Comparison of ENCODE assay signal across 11 cellular contexts in the genomic region with DNA sequence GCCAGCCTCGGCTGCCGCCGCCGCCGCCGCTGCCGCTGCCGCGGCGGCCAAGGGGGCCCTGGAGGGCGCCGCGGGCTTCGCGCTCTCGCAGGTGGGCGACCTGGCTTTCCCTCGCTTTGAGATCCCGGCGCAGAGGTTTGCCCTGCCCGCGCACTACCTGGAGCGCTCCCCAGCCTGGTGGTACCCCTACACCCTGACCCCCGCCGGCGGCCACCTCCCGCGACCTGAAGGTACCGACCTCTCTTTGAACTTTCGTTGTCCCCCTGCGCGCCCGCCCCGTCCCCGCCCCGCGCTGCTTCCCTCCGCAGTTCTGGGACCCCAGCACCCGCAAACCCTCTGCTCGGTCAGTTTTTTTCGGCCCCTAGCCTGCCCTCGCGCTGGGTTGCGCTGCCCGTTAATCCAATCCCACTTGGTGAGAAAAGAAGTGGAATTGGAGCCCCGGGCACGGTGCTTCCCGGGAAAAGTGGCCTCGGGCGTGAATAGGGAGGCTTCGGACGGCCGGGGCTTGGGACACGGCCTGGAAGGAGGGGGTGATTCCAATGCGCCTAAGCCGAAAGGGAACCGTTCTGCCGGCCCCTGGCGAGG. TPM values are rescaled to one million over a fixed set of nuclear protein-coding genes. Genes with fewer than 3 reads are reported as not detected.
DNase-seq lines count a peak whose midpoint lies in the region; ATAC-seq and TF ChIP-seq lines count a peak whose summit lies in the region.
"Had no signal": no experiment of that assay in that cellular context is flagged by ENCODE, and none has a peak within 500 bp of the region (broad histone marks: within the 10 kb centered on the region; RNA-seq: fewer than 3 reads in every experiment).

No MANE protein-coding gene starts in this region.

- no peak overlapping the region for H2AFZ ChIP-seq in H9 (ENCODE audit: low read length)
- H2AFZ ChIP-seq in mammary epithelial cell (ENCODE audit: low read depth, low read length) = no peak overlapping the region
- H2AFZ ChIP-seq in parathyroid adenoma = no peak overlapping the region

- H3K79me2 ChIP-seq in H9 (ENCODE audit: insufficient read depth, low read length) (no peaks in the 10 kb centered on the region), mammary epithelial cell (ENCODE audit: insufficient read depth, low read length) (no peaks in the 10 kb centered on the region), parathyroid adenoma (no peaks in the 10 kb centered on the region)

- H3K18ac ChIP-seq in H9 (ENCODE audit: insufficient read length, low read depth, low read length) = no peak overlapping the region

- peak overlapping the region; percentile 32 for H3K4me3 ChIP-seq in CD8-positive, alpha-beta memory T cell (ENCODE audit: low read length)
- H3K4me3 ChIP-seq in mammary epithelial cell (replicated peaks in 1 of 3; ENCODE audit: insufficient read depth in 1 of 3, low read depth in 2 of 3, low read length in 3 of 3) (no peak overlapping the region), parathyroid adenoma (ENCODE audit: low read depth, low read length) (peak overlapping the region; percentile 15), brain microvascular endothelial cell (ENCODE audit: low read depth, low read length) (no peak overlapping the region)

- no peak overlapping the region for H4K91ac ChIP-seq in H9 (ENCODE audit: insufficient read length, low read depth, low read length)

- H3K14ac ChIP-seq in H9 (ENCODE audit: insufficient read depth, low read length) = no peak overlapping the region

- H3K27ac Mint-ChIP-seq in CD8-positive, alpha-beta memory T cell = peak overlapping the region in 1 of 8 donors; percentile 27
- H3K27ac Mint-ChIP-seq in H9 = no peak overlapping the region

- peaks cover 0 to 2% (median 0%) of the 10 kb centered on the region in 5 donors for H3K9me3 Mint-ChIP-seq in CD8-positive, alpha-beta memory T cell
- H3K9me3 Mint-ChIP-seq in H9 = peaks cover 2 to 8% of the 10 kb centered on the region in 2 experiments; a peak in 3 of 5 replicates

- H3K27ac ChIP-seq in CD8-positive, alpha-beta memory T cell (ENCODE audit: low read depth, low read length) = peak overlapping the region; percentile 72
- H3K27ac ChIP-seq in H9 (ENCODE audit: insufficient read length, low read depth, low read length) (no peak overlapping the region), mammary epithelial cell (ENCODE audit: insufficient read depth, low read depth, low read length) (no peak overlapping the region), parathyroid adenoma (no peak overlapping the region), brain microvascular endothelial cell (no peak overlapping the region)
- H3K27ac ChIP-seq: upper lobe of right lung, WERI-Rb-1 had no signal

- H3K4me2 ChIP-seq in H9 (ENCODE audit: insufficient read depth, insufficient read length, low read length) (peak overlapping the region; percentile 62), mammary epithelial cell (ENCODE audit: insufficient read depth, low read depth, low read length) (peak overlapping the region; percentile 61), parathyroid adenoma (ENCODE audit: low read length) (peak overlapping the region; percentile 46)

- POLR2A ChIA-PET in CD8-positive, alpha-beta memory T cell (lab: Charles Lee) = no interaction called here

- dilution Hi-C loops in mammary epithelial cell (cut with HindIII; ENCODE audit: low sequenced_read_pairs) = loop anchor here (10.0 to 25.0 kb wide), 2 partner anchors 426 to 828 kb away; no protein-coding TSS in a partner anchor

- CTCF ChIA-PET in CD8-positive, alpha-beta memory T cell (lab: Charles Lee) = interaction anchor here (1.3 kb wide), 1 partner anchor 13 kb away, joined by 4 read pairs; no protein-coding TSS in a partner anchor
- CTCF ChIA-PET in mammary epithelial cell (lab: Charles Lee; ENCODE audit: low non-redundant PET) = no interaction called here

- no peak for ATAC-seq in GM21786 (IDR thresholded peaks at IDR 0.05; ENCODE audit: unreplicated experiment)
- ATAC-seq: upper lobe of right lung had no signal

- no peaks in the 10 kb centered on the region for H3K9me3 ChIP-seq in CD8-positive, alpha-beta memory T cell (ENCODE audit: low read length)
- no peaks in the 10 kb centered on the region for H3K9me3 ChIP-seq in H9 (ENCODE audit: control insufficient read depth, low read depth, low read length)
- H3K9me3 ChIP-seq in mammary epithelial cell (replicated peaks; ENCODE audit: insufficient read depth, low read length) = no peaks in the 10 kb centered on the region
- H3K9me3 ChIP-seq in parathyroid adenoma (ENCODE audit: control insufficient read depth, low read length) = no peaks in the 10 kb centered on the region
- H3K9me3 ChIP-seq: upper lobe of right lung had no signal

- no peak overlapping the region for H3T11ph ChIP-seq in H9 (ENCODE audit: low read length)

- no peak overlapping the region for H2BK5ac ChIP-seq in H9 (ENCODE audit: insufficient read length, low read length)

- H3K23me2 ChIP-seq in H9 (ENCODE audit: insufficient read length, low read depth, low read length, poor library complexity, severe bottlenecking) = peaks cover 38% of the 10 kb centered on the region

- BruUV-seq in mammary epithelial cell (replicated peaks; lab: Mats Ljungman, UMichigan) = no TSS peak

- H3K79me1 ChIP-seq in H9 (ENCODE audit: insufficient read depth, low read depth, low read length, poor library complexity, severe bottlenecking) = no peaks in the 10 kb centered on the region

- no peak overlapping the region for H4K5ac ChIP-seq in H9 (ENCODE audit: insufficient read length, low read depth, low read length)

- no CpG with 5 or more reads among the region's 59 CpGs for WGBS in H9 (ENCODE audit: extremely low coverage, insufficient read length, low lambda C conversion rate)
- WGBS in mammary epithelial cell (ENCODE audit: low coverage, missing lambda C conversion rate) = 20% methylated on average over 3 of the region's 59 CpGs

- no peak overlapping the region for H2BK120ac ChIP-seq in H9 (ENCODE audit: low read depth, low read length, poor library complexity, severe bottlenecking)

- H4K8ac ChIP-seq in H9 (replicated peaks; ENCODE audit: insufficient read length, low read depth, low read length) = no peak overlapping the region

- in situ Hi-C loops in mammary epithelial cell (cut with MboI; ENCODE audit: low sequenced_read_pairs in 2 of 2) (loop anchor here (10.0 to 25.0 kb wide), 4 partner anchors 248 to 826 kb away; no protein-coding TSS in a partner anchor), brain microvascular endothelial cell (cut with HindIII; ENCODE audit: low pct_ligation_motif_present, low sequenced_read_pairs) (no loop called here)

- no peak overlapping the region for H3K4ac ChIP-seq in H9 (ENCODE audit: low read depth, low read length)

- H2BK15ac ChIP-seq in H9 (ENCODE audit: low read depth, low read length) = no peak overlapping the region

- no peak overlapping the region for H2BK20ac ChIP-seq in H9 (ENCODE audit: low read depth, low read length, poor library complexity, severe bottlenecking)

- H3K4me1 ChIP-seq in CD8-positive, alpha-beta memory T cell (ENCODE audit: insufficient read depth, low read length) = peaks cover 54% of the 10 kb centered on the region
- H3K4me1 ChIP-seq in H9 (ENCODE audit: insufficient read depth, low read length) = no peaks in the 10 kb centered on the region; the same call in 1 of the 2 replicates
- H3K4me1 ChIP-seq in mammary epithelial cell (ENCODE audit: insufficient read depth, low read length) = peaks cover 36% of the 10 kb centered on the region
- peaks cover 8% of the 10 kb centered on the region for H3K4me1 ChIP-seq in parathyroid adenoma

- no peak overlapping the region for H2BK12ac ChIP-seq in H9 (ENCODE audit: insufficient read length, low read depth, low read length)

- H2AK5ac ChIP-seq in H9 (ENCODE audit: insufficient read length, low read length) = no peak overlapping the region

- no peak overlapping the region for H3K23ac ChIP-seq in H9 (ENCODE audit: insufficient read length, low read depth, low read length)

- no peak overlapping the region for H3K56ac ChIP-seq in H9 (ENCODE audit: insufficient read length, low read depth, low read length)

- TF ChIP-seq CTCF in H9 (conservative IDR thresholded peaks at IDR 0.05) = no peak
- no peak for TF ChIP-seq CTCF in mammary epithelial cell (conservative IDR thresholded peaks at IDR 0.05 in 1 of 2, IDR thresholded peaks at IDR 0.05 in 1 of 2; ENCODE audit: extremely low read depth in 1 of 2, insufficient read depth in 1 of 2, low read depth in 1 of 2, low read length in 2 of 2)
- no peak for TF ChIP-seq CTCF in parathyroid adenoma (IDR thresholded peaks at IDR 0.05)
- no peak for TF ChIP-seq CTCF in brain microvascular endothelial cell (IDR thresholded peaks at IDR 0.05; ENCODE audit: low read depth, low read length, missing control alignments)

- no peaks in the 10 kb centered on the region for H3K36me3 Mint-ChIP-seq in CD8-positive, alpha-beta memory T cell
- no peaks in the 10 kb centered on the region for H3K36me3 Mint-ChIP-seq in H9 (ENCODE audit: insufficient read depth in 1 of 3, low read depth in 3 of 3)

- intact Hi-C loops in mammary epithelial cell (cut with micrococcal nuclease) = loop anchor here (5.0 kb wide), 2 partner anchors 136 to 1271 kb away; no protein-coding TSS in a partner anchor

- H4K20me1 ChIP-seq in H9 (ENCODE audit: control insufficient read depth, insufficient read depth, insufficient read length) = no peaks in the 10 kb centered on the region
- H4K20me1 ChIP-seq in mammary epithelial cell (ENCODE audit: insufficient read depth, low read length) = no peaks in the 10 kb centered on the region

- H3K27me3 Mint-ChIP-seq in CD8-positive, alpha-beta memory T cell = peaks cover 67 to 81% of the 10 kb centered on the region in 2 donors
- peaks cover 98% of the 10 kb centered on the region for H3K27me3 Mint-ChIP-seq in H9 (ENCODE audit: low read depth)

- H3K4me1 Mint-ChIP-seq in CD8-positive, alpha-beta memory T cell = peaks cover 42 to 65% (median 44%) of the 10 kb centered on the region in 3 donors
- H3K4me1 Mint-ChIP-seq in H9 = peaks cover 35 to 54% of the 10 kb centered on the region in 2 experiments

- DNase-seq in CD8-positive, alpha-beta memory T cell = peak in 1 of 5 donors; percentile 49
- DNase-seq in H9 (no peak), mammary epithelial cell (no peak), SW480 (ENCODE audit: low spot score) (no peak), brain microvascular endothelial cell (no peak), hippocampal formation (lab: John Stamatoyannopoulos, UW) (no peak)
- DNase-seq: stimulated activated CD4-positive, alpha-beta T cell treated with anti-CD3 and anti-CD28 coated beads, Interleukin-12 subunit alpha, Interleukin-12 subunit beta, amount 100 ng/mL, for 4 hours; upper lobe of right lung had no signal

- H3K9ac ChIP-seq in H9 (ENCODE audit: extremely low read depth, insufficient read length, low read length) (no peak overlapping the region), mammary epithelial cell (ENCODE audit: insufficient read depth, low read length) (no peak overlapping the region), parathyroid adenoma (no peak overlapping the region)

- H3K4me3 Mint-ChIP-seq in CD8-positive, alpha-beta memory T cell = peak overlapping the region; percentile 9 to 89 (median 72)
- H3K4me3 Mint-ChIP-seq in H9 = peak overlapping the region; percentile 54 to 85

- peaks cover 73% of the 10 kb centered on the region for H3K27me3 ChIP-seq in CD8-positive, alpha-beta memory T cell (ENCODE audit: insufficient read depth, low read length, poor library complexity, severe bottlenecking)
- peaks cover 80% of the 10 kb centered on the region for H3K27me3 ChIP-seq in H9 (ENCODE audit: insufficient read depth, low read length)
- H3K27me3 ChIP-seq in mammary epithelial cell (ENCODE audit: insufficient read depth, low read length) = peaks cover 77% of the 10 kb centered on the region
- H3K27me3 ChIP-seq in parathyroid adenoma (ENCODE audit: control insufficient read depth, insufficient read depth, low read length) = peaks cover 10% of the 10 kb centered on the region
- peaks cover 96% of the 10 kb centered on the region for H3K27me3 ChIP-seq in brain microvascular endothelial cell (replicated peaks)

- H3K36me3 ChIP-seq in CD8-positive, alpha-beta memory T cell (ENCODE audit: insufficient read depth, low read length) = no peaks in the 10 kb centered on the region
- H3K36me3 ChIP-seq in mammary epithelial cell (ENCODE audit: insufficient read depth, low read length) = no peaks in the 10 kb centered on the region
- no peaks in the 10 kb centered on the region for H3K36me3 ChIP-seq in parathyroid adenoma (ENCODE audit: control insufficient read depth, insufficient read depth, low read length)
- no peaks in the 10 kb centered on the region for H3K36me3 ChIP-seq in brain microvascular endothelial cell (replicated peaks)
- H3K36me3 ChIP-seq: upper lobe of right lung, WERI-Rb-1 had no signal

RNA-seq across cellular contexts. Expression of a gene that starts 0.5 kb away (rescaled TPM):
- total RNA-seq in CD8-positive, alpha-beta memory T cell = not detected
- not detected for polyA plus RNA-seq in CD8-positive, alpha-beta memory T cell
- 0.20 TPM in 1 of 2 replicates, not detected in the other for total RNA-seq in H9 (2021)
- under 1 TPM in 1 of 2 donors, not detected in 1; 0.26 TPM for total RNA-seq in mammary epithelial cell
- not detected for polyA plus RNA-seq in mammary epithelial cell
- polyA minus RNA-seq in mammary epithelial cell = not detected
- total RNA-seq: upper lobe of right lung had no signal

RNA-seq across cellular contexts. Expression of a gene that starts 11.6 kb away (rescaled TPM):
- total RNA-seq in CD8-positive, alpha-beta memory T cell = not detected
- polyA plus RNA-seq in CD8-positive, alpha-beta memory T cell = not detected
- total RNA-seq in H9 (2021) = 0.35 and 0.46 TPM in 2 replicates
- total RNA-seq in mammary epithelial cell = not detected
- not detected for polyA plus RNA-seq in mammary epithelial cell
- polyA minus RNA-seq in mammary epithelial cell = not detected
- total RNA-seq: upper lobe of right lung had no signal

RNA-seq across cellular contexts. Expression of a gene that starts 17.9 kb away (rescaled TPM):
- 100 to 1,000 TPM; 254 to 255 TPM for total RNA-seq in CD8-positive, alpha-beta memory T cell
- polyA plus RNA-seq in CD8-positive, alpha-beta memory T cell = 231 TPM
- total RNA-seq in H9 (2021) (188 and 200 TPM in 2 replicates), mammary epithelial cell (100 to 1,000 TPM; 137 to 158 TPM)
- 237 TPM for polyA plus RNA-seq in mammary epithelial cell
- 253 TPM for polyA minus RNA-seq in mammary epithelial cell

Comparison
In these comparisons a context has a peak if more than half of its experiments do, and no peak if none do; other contexts are left out.
1. H3K4me3 ChIP-seq: peak in CD8-positive, alpha-beta memory T cell (single experiment) and parathyroid adenoma (single experiment); none in mammary epithelial cell (0 of 3) and brain microvascular endothelial cell (single experiment).
2. Peak in every context shown above with its lines, with median percentiles within 50 percentile points of each other: H3K4me2 ChIP-seq.